ENCODE assay signal across 1 cellular context in genomic region chr4:153156263-153156662, GRCh38.
A peak's percentile ranks its signal among the peaks of the same experiment; 100 is the strongest.
TF ChIP-seq lines count a peak whose summit lies in the region.

No MANE protein-coding gene starts in this region.

TF ChIP-seq in K562, 482 proteins besides CTCF, POLR2A, EP300 and RAD21 (continues in another document):
- 0 out of 2 replicates have a peak, but pooled peaks have one; percentile 23 for TF ChIP-seq CXXC5 (CRISPR knock-in tag; IDR thresholded peaks at IDR 0.05)
- no peak for TF ChIP-seq KLF10 (CRISPR knock-in tag; IDR thresholded peaks at IDR 0.05)
- TF ChIP-seq PBX2 (CRISPR knock-in tag; IDR thresholded peaks at IDR 0.05; ENCODE audit: low read depth): no peak
- TF ChIP-seq PBX2 (tag; conservative IDR thresholded peaks at IDR 0.05; ENCODE audit: low read depth): peak; percentile 71
- no peak for TF ChIP-seq MAFF (IDR thresholded peaks at IDR 0.05; ENCODE audit: low read length)
- TF ChIP-seq MAZ (CRISPR knock-in tag; conservative IDR thresholded peaks at IDR 0.05 in 1 of 2, IDR thresholded peaks at IDR 0.05 in 1 of 2): peak in 1 of 2 experiments; percentile 52; a peak in 1 of 4 replicates
- no peak for TF ChIP-seq POLR2AphosphoS5 (IDR thresholded peaks at IDR 0.05; ENCODE audit: control insufficient read depth, insufficient read depth, low read depth, low read length)
- TF ChIP-seq RCOR1 (IDR thresholded peaks at IDR 0.05; ENCODE audit: borderline replicate concordance in 1 of 2, low read depth in 2 of 2, low read length in 2 of 2): peak in 1 of 2 experiments; percentile 86; a peak in 2 of 4 replicates
- 0 out of 2 replicates have a peak, but pooled peaks have one; percentile 19 for TF ChIP-seq ATF7 (IDR thresholded peaks at IDR 0.05)
- TF ChIP-seq SMC3 (conservative IDR thresholded peaks at IDR 0.05; ENCODE audit: insufficient read depth, low read depth, low read length): 0 out of 2 replicates have a peak, but pooled peaks have one; percentile 22
- peak; percentile 45; the same call in 1 of the 2 replicates for TF ChIP-seq DEAF1 (CRISPR knock-in tag; IDR thresholded peaks at IDR 0.05)
- TF ChIP-seq MEIS2 (IDR thresholded peaks at IDR 0.05; ENCODE audit: partially characterized antibody): peak; percentile 74
- no peak for TF ChIP-seq PHF8 (IDR thresholded peaks at IDR 0.05; ENCODE audit: borderline replicate concordance, low read length)
- TF ChIP-seq FOXA3 (CRISPR knock-in tag; conservative IDR thresholded peaks at IDR 0.05 in 1 of 2, IDR thresholded peaks at IDR 0.05 in 1 of 2): no peak
- TF ChIP-seq MYNN (IDR thresholded peaks at IDR 0.05): peak; percentile 19; the same call in 1 of the 2 replicates
- TF ChIP-seq MYNN (CRISPR knock-in tag; IDR thresholded peaks at IDR 0.05): no peak
- peak; percentile 59; the same call in 1 of the 2 replicates for TF ChIP-seq ARID3A (IDR thresholded peaks at IDR 0.05; ENCODE audit: borderline replicate concordance, low read depth, low read length)
- TF ChIP-seq DMBX1 (CRISPR knock-in tag; IDR thresholded peaks at IDR 0.05; ENCODE audit: borderline replicate concordance): no peak
- 0 out of 2 replicates have a peak, but pooled peaks have one; percentile 18 for TF ChIP-seq L3MBTL2 (IDR thresholded peaks at IDR 0.05)
- no peak for TF ChIP-seq ATF1 (CRISPR knock-in tag; IDR thresholded peaks at IDR 0.05)
- TF ChIP-seq ATF1 (tag; IDR thresholded peaks at IDR 0.05): no peak
- peak; percentile 21; the same call in 1 of the 2 replicates for TF ChIP-seq ARID1B (IDR thresholded peaks at IDR 0.05)
- TF ChIP-seq FOSL1 (tag; conservative IDR thresholded peaks at IDR 0.05): no peak
- peak; percentile 82; the same call in 1 of the 2 replicates for TF ChIP-seq CTBP1 (IDR thresholded peaks at IDR 0.05; ENCODE audit: borderline replicate concordance)
- no peak for TF ChIP-seq CHD7 (IDR thresholded peaks at IDR 0.05; ENCODE audit: low read depth, low read length)
- TF ChIP-seq BHLHE40 (IDR thresholded peaks at IDR 0.05; ENCODE audit: low read length): peak; percentile 35; the same call in 1 of the 2 replicates
- peak; percentile 44 for TF ChIP-seq SOX6 (IDR thresholded peaks at IDR 0.05)
- TF ChIP-seq HMBOX1 (IDR thresholded peaks at IDR 0.05): peak; percentile 84
- TF ChIP-seq TEAD4 (IDR thresholded peaks at IDR 0.05; ENCODE audit: low read length): peak; percentile 60; the same call in 1 of the 2 replicates
- TF ChIP-seq TEAD4 (CRISPR knock-in tag; IDR thresholded peaks at IDR 0.05; ENCODE audit: borderline replicate concordance): no peak
- TF ChIP-seq PKNOX1 (IDR thresholded peaks at IDR 0.05): peak; percentile 68
- TF ChIP-seq ZNF740 (CRISPR knock-in tag; IDR thresholded peaks at IDR 0.05): no peak
- TF ChIP-seq ZNF740 (tag; IDR thresholded peaks at IDR 0.05): 0 out of 4 replicates have a peak, but pooled peaks of 1 of the 2 experiments have one; percentile 26
- TF ChIP-seq SAFB (IDR thresholded peaks at IDR 0.05; ENCODE audit: borderline replicate concordance, low read depth, low read length): no peak
- peak; percentile 83 for TF ChIP-seq KLF16 (IDR thresholded peaks at IDR 0.05)
- no peak for TF ChIP-seq POLR3A (IDR thresholded peaks at IDR 0.05; ENCODE audit: borderline replicate concordance, extremely low read depth, insufficient read depth, insufficient read length)
- peak; percentile 49; the same call in 1 of the 2 replicates for TF ChIP-seq MYC (IDR thresholded peaks at IDR 0.05; ENCODE audit: low read depth, low read length)
- no peak for TF ChIP-seq MYC (CRISPR knock-in tag; IDR thresholded peaks at IDR 0.05; ENCODE audit: borderline replicate concordance, low read depth)
- no peak for TF ChIP-seq ZNF311 (CRISPR knock-in tag; IDR thresholded peaks at IDR 0.05)
- 0 out of 2 replicates have a peak, but pooled peaks have one; percentile 31 for TF ChIP-seq CREM (IDR thresholded peaks at IDR 0.05; ENCODE audit: low read depth)
